ENCODE assay signal across 8 cellular contexts in genomic region chr17:44919885-44920564, GRCh38. TPM values are rescaled to one million over a fixed set of nuclear protein-coding genes. Genes with fewer than 3 reads are reported as not detected.
DNase-seq lines count a peak whose midpoint lies in the region; ATAC-seq and TF ChIP-seq lines count a peak whose summit lies in the region.

No MANE protein-coding gene starts in this region.

- no peaks in the 10 kb centered on the region for H3K4me1 ChIP-seq in lung (ENCODE audit: control insufficient read depth in 2 of 2, insufficient read depth in 2 of 2, low read length in 2 of 2)

- no peak overlapping the region for H3K27ac ChIP-seq in lung (ENCODE audit: low read depth in 1 of 2, low read length in 1 of 2)

- no peaks in the 10 kb centered on the region for H3K27me3 ChIP-seq in lung (ENCODE audit: control insufficient read depth, insufficient read depth)

- H3K36me3 ChIP-seq in lung (ENCODE audit: control insufficient read depth in 2 of 2, insufficient read depth in 2 of 2, low read length in 2 of 2) = no peaks in the 10 kb centered on the region

- no peaks in the 10 kb centered on the region for H3K9me3 ChIP-seq in lung (ENCODE audit: control insufficient read depth in 2 of 2, insufficient read depth in 1 of 2, low read length in 1 of 2)

- peak; percentile 79 for TF ChIP-seq CTCF in lung (IDR thresholded peaks at IDR 0.05; ENCODE audit: control extremely low read depth, extremely low read depth)

- ATAC-seq in HG03135 (IDR thresholded peaks at IDR 0.05; ENCODE audit: unreplicated experiment) (peak; percentile 70), lung (ENCODE audit: insufficient read depth, low FRiP score) (peak; percentile 79)

- 16 to 22% methylated on average over 9 of the region's 9 CpGs for WGBS in lung, 2 donors

- no peak overlapping the region for H3K4me3 ChIP-seq in lung

- peak; percentile 24 for DNase-seq in NCI-H2171 treated with DMSO at 0.1 percent for 48 hours (lab: John Stamatoyannopoulos, UW)
- DNase-seq in NCI-H2171 (lab: John Stamatoyannopoulos, UW) = no peak
- peak; percentile 42 for DNase-seq in NCI-H748 treated with DMSO at 0.1 percent for 48 hours (lab: John Stamatoyannopoulos, UW)
- peak; percentile 48 to 51 for DNase-seq in activated CD4-positive, alpha-beta T cell treated with anti-CD3 and anti-CD28 coated beads, Interleukin-2, amount 50 U/mL, for 4 hours
- DNase-seq in effector CD4-positive, alpha-beta T cell = peak; percentile 41
- DNase-seq in lung (ENCODE audit: low spot score) = peak; percentile 77
- DNase-seq in stimulated activated CD8-positive, alpha-beta memory T cell treated with anti-CD3 and anti-CD28 coated beads, Interleukin-12 subunit alpha, Interleukin-12 subunit beta, amount 100 ng/mL, for 1 hour (ENCODE audit: low read depth) = peak; percentile 21

RNA-seq across cellular contexts. Expression of gene GFAP, which starts 4.7 kb away (rescaled TPM):
- total RNA-seq in lung = under 1 TPM; 0.25 to 0.88 TPM
- polyA plus RNA-seq in lung = under 1 TPM; 0.32 to 0.35 TPM

RNA-seq across cellular contexts. Expression of gene EFTUD2, which starts 20.8 kb away (rescaled TPM):
- 10 to 100 TPM; 90.1 to 93.3 TPM for total RNA-seq in lung
- polyA plus RNA-seq in lung = 10 to 100 TPM; 35.5 to 56.4 TPM

RNA-seq across cellular contexts. Expression of gene KIF18B, which starts 27.5 kb away (rescaled TPM):
- 1 to 10 TPM in 1 of 2 donors, under 1 TPM in 1; 0.80 to 1.4 TPM for total RNA-seq in lung
- polyA plus RNA-seq in lung = under 1 TPM; 0.70 to 0.87 TPM

RNA-seq across cellular contexts. Expression of gene C1QL1, which starts 48.1 kb away (rescaled TPM):
- under 1 TPM; 0.21 to 0.57 TPM for total RNA-seq in lung
- under 1 TPM; 0.10 to 0.57 TPM for polyA plus RNA-seq in lung
